ENCODE assay signal across 8 cellular contexts in genomic region chr10:93458821-93459257, GRCh38. TPM values are rescaled to one million over a fixed set of nuclear protein-coding genes. Genes with fewer than 3 reads are reported as not detected.
DNase-seq lines count a peak whose midpoint lies in the region; ATAC-seq lines count a peak whose summit lies in the region.

No MANE protein-coding gene starts in this region.

- DNase-seq in activated CD4-positive, alpha-beta T cell treated with anti-CD3 and anti-CD28 coated beads for 36 hours: peak; percentile 29
- no peak for DNase-seq in activated CD4-positive, alpha-beta T cell treated with anti-CD3 and anti-CD28 coated beads, Interleukin-2, amount 50 U/mL, for 1 hour
- DNase-seq in brain pericyte (ENCODE audit: low read depth, low spot score) (peak; percentile 95), left colon (peak; percentile 42 to 73), T-helper 2 cell (no peak), NK-92 (lab: John Stamatoyannopoulos, UW; ENCODE audit: unreplicated experiment) (no peak)
- no peak for DNase-seq in activated CD8-positive, alpha-beta memory T cell treated with anti-CD3 and anti-CD28 coated beads for 24 hours

- peaks cover 11% of the 10 kb centered on the region for H3K36me3 Mint-ChIP-seq in activated CD4-positive, alpha-beta T cell treated with anti-CD3 and anti-CD28 coated beads for 36 hours (ENCODE audit: low read depth)

- H3K36me3 ChIP-seq in thymus (ENCODE audit: control insufficient read depth, insufficient read depth): no peaks in the 10 kb centered on the region

- no peaks in the 10 kb centered on the region for H3K4me1 ChIP-seq in thymus (ENCODE audit: control insufficient read depth, insufficient read depth, low read length)

- no peaks in the 10 kb centered on the region for H3K9me3 Mint-ChIP-seq in activated CD4-positive, alpha-beta T cell treated with anti-CD3 and anti-CD28 coated beads for 36 hours (ENCODE audit: low read depth)

- POLR2A ChIA-PET in activated CD4-positive, alpha-beta T cell treated with anti-CD3 and anti-CD28 coated beads for 36 hours (lab: Charles Lee): no interaction called here

- H3K27me3 Mint-ChIP-seq in activated CD4-positive, alpha-beta T cell treated with anti-CD3 and anti-CD28 coated beads for 36 hours: no peaks in the 10 kb centered on the region

- WGBS in thymus: 89% methylated on average over 6 of the region's 6 CpGs

- no peak overlapping the region for H3K4me3 ChIP-seq in thymus (ENCODE audit: low read length)

- intact Hi-C loops in activated CD4-positive, alpha-beta T cell treated with anti-CD3 and anti-CD28 coated beads for 36 hours (cut with DNase I, micrococcal nuclease): no loop called here
- intact Hi-C loops in left colon (cut with DNase I, micrococcal nuclease): no loop called here

- CTCF ChIA-PET in activated CD4-positive, alpha-beta T cell treated with anti-CD3 and anti-CD28 coated beads for 36 hours (lab: Charles Lee): interaction anchor here (0.8 to 1.0 kb wide), 4 partner anchors 9 to 83 kb away, joined by 3 to 6 read pairs (median 4); partner anchors contain the start of gene MYOF

- no peak overlapping the region for H3K4me3 Mint-ChIP-seq in activated CD4-positive, alpha-beta T cell treated with anti-CD3 and anti-CD28 coated beads for 36 hours

- H3K4me1 Mint-ChIP-seq in activated CD4-positive, alpha-beta T cell treated with anti-CD3 and anti-CD28 coated beads for 36 hours: peaks cover 21% of the 10 kb centered on the region

- peak; percentile 31 for ATAC-seq in activated CD4-positive, alpha-beta T cell treated with anti-CD3 and anti-CD28 coated beads for 36 hours
- peak; percentile 53 for ATAC-seq in left colon

- peak overlapping the region; percentile 26 for H3K27ac ChIP-seq in thymus (ENCODE audit: low read depth)

- no peaks in the 10 kb centered on the region for H3K27me3 ChIP-seq in thymus (ENCODE audit: control insufficient read depth, insufficient read depth)

- H3K27ac Mint-ChIP-seq in activated CD4-positive, alpha-beta T cell treated with anti-CD3 and anti-CD28 coated beads for 36 hours: peak overlapping the region; percentile 11

- H3K9me3 ChIP-seq in thymus (ENCODE audit: control insufficient read depth): no peaks in the 10 kb centered on the region

RNA-seq across cellular contexts. Expression of gene MYOF, which starts 23.3 kb away (rescaled TPM):
- 10 to 100 TPM; 37.8 to 40.0 TPM for total RNA-seq in activated CD4-positive, alpha-beta T cell treated with anti-CD3 and anti-CD28 coated beads for 36 hours
- total RNA-seq in left colon: 100 to 1,000 TPM; 106 to 110 TPM
- 14.0 TPM for polyA plus RNA-seq in thymus

RNA-seq across cellular contexts. Expression of gene CEP55, which starts 37.6 kb away (rescaled TPM):
- 10 to 100 TPM; 67.8 to 76.0 TPM for total RNA-seq in activated CD4-positive, alpha-beta T cell treated with anti-CD3 and anti-CD28 coated beads for 36 hours
- total RNA-seq in left colon: 1 to 10 TPM; 2.0 to 7.4 TPM
- polyA plus RNA-seq in thymus: 6.4 TPM

Comparison
In these comparisons a context has a peak if more than half of its experiments do, and no peak if none do; other contexts are left out.
1. DNase-seq: peak in activated CD4-positive, alpha-beta T cell treated with anti-CD3 and anti-CD28 coated beads for 36 hours (single experiment), brain pericyte (single experiment) and left colon (2 of 2); none in activated CD4-positive, alpha-beta T cell treated with anti-CD3 and anti-CD28 coated beads, Interleukin-2, amount 50 U/mL, for 1 hour (single experiment), activated CD8-positive, alpha-beta memory T cell treated with anti-CD3 and anti-CD28 coated beads for 24 hours (single experiment), T-helper 2 cell (0 of 5) and NK-92 (single experiment).
2. RNA of gene CEP55, which starts 37.6 kb away (total RNA-seq): 67.8 to 76.0 TPM in activated CD4-positive, alpha-beta T cell treated with anti-CD3 and anti-CD28 coated beads for 36 hours; 2.0 to 7.4 TPM in left colon; every median in the first group is over 4 times any median in the second.